Comparison of ENCODE assay signal across 1 cellular context in genomic region chr17:75113798-75114551, GRCh38.
TF ChIP-seq lines count a peak whose summit lies in the region.

No MANE protein-coding gene starts in this region.

TF ChIP-seq in HepG2, 621 proteins besides CTCF, POLR2A, EP300 and RAD21 (continued from another document and continues in another):
- TF ChIP-seq THAP9 (CRISPR knock-in tag; IDR thresholded peaks at IDR 0.05; ENCODE audit: borderline replicate concordance) (peak; percentile 19; the same call in 1 of the 2 replicates), ZSCAN5A (CRISPR knock-in tag; IDR thresholded peaks at IDR 0.05; ENCODE audit: borderline replicate concordance) (no peak), HNRNPUL1 (IDR thresholded peaks at IDR 0.05; ENCODE audit: low read depth, low read length) (no peak), TEF (CRISPR knock-in tag; IDR thresholded peaks at IDR 0.05) (no peak), KAT8 (CRISPR knock-in tag; IDR thresholded peaks at IDR 0.05) (peak; percentile 78), KMT2B (CRISPR knock-in tag; IDR thresholded peaks at IDR 0.05) (0 out of 2 replicates have a peak, but pooled peaks have one; percentile 40), RFXAP (CRISPR knock-in tag; IDR thresholded peaks at IDR 0.05; ENCODE audit: borderline replicate concordance) (peak; percentile 22; the same call in 1 of the 2 replicates), FOXO4 (CRISPR knock-in tag; conservative IDR thresholded peaks at IDR 0.05) (no peak), ZNF746 (CRISPR knock-in tag; IDR thresholded peaks at IDR 0.05) (no peak), SALL2 (CRISPR knock-in tag; IDR thresholded peaks at IDR 0.05) (no peak), ARNTL (CRISPR knock-in tag; IDR thresholded peaks at IDR 0.05) (peak; percentile 44; the same call in 1 of the 2 replicates), KLF11 (CRISPR knock-in tag; IDR thresholded peaks at IDR 0.05) (0 out of 2 replicates have a peak, but pooled peaks have one; percentile 58), SIX1 (CRISPR knock-in tag; IDR thresholded peaks at IDR 0.05; ENCODE audit: borderline replicate concordance) (no peak), TRAFD1 (CRISPR knock-in tag; IDR thresholded peaks at IDR 0.05; ENCODE audit: borderline replicate concordance) (peak; percentile 43; the same call in 1 of the 2 replicates), ZFP62 (CRISPR knock-in tag; IDR thresholded peaks at IDR 0.05) (no peak), JUND (CRISPR knock-in tag; IDR thresholded peaks at IDR 0.05) (no peak), MIXL1 (CRISPR knock-in tag; IDR thresholded peaks at IDR 0.05) (peak; percentile 82), CEBPG (CRISPR knock-in tag; IDR thresholded peaks at IDR 0.05) (0 out of 2 replicates have a peak, but pooled peaks have one; percentile 14), TEAD3 (CRISPR knock-in tag; optimal IDR thresholded peaks at IDR 0.05; ENCODE audit: borderline replicate concordance) (peak; percentile 61), ZNF296 (CRISPR knock-in tag; conservative IDR thresholded peaks at IDR 0.05) (no peak), ZNF136 (CRISPR knock-in tag; IDR thresholded peaks at IDR 0.05; ENCODE audit: low read depth) (no peak), ZNF607 (CRISPR knock-in tag; IDR thresholded peaks at IDR 0.05; ENCODE audit: borderline replicate concordance) (peak; percentile 55; the same call in 1 of the 2 replicates), RELA (CRISPR knock-in tag; IDR thresholded peaks at IDR 0.05) (no peak), ZNF460 (CRISPR knock-in tag; IDR thresholded peaks at IDR 0.05; ENCODE audit: borderline replicate concordance) (no peak), THYN1 (CRISPR knock-in tag; IDR thresholded peaks at IDR 0.05; ENCODE audit: borderline replicate concordance, low read depth) (no peak), ZNF124 (CRISPR knock-in tag; IDR thresholded peaks at IDR 0.05) (0 out of 2 replicates have a peak, but pooled peaks have one; percentile 56), ZNF333 (CRISPR knock-in tag; IDR thresholded peaks at IDR 0.05; ENCODE audit: borderline replicate concordance) (0 out of 2 replicates have a peak, but pooled peaks have one; percentile 61), MAZ (IDR thresholded peaks at IDR 0.05; ENCODE audit: borderline replicate concordance, low read depth, low read length) (no peak), MAZ (CRISPR knock-in tag; IDR thresholded peaks at IDR 0.05; ENCODE audit: low read depth) (peak; percentile 41; the same call in 1 of the 2 replicates), PHB2 (IDR thresholded peaks at IDR 0.05; ENCODE audit: partially characterized antibody) (no peak), TFAP4 (IDR thresholded peaks at IDR 0.05; ENCODE audit: borderline replicate concordance, low read depth) (peak; percentile 9; the same call in 1 of the 2 replicates), TOPORS (CRISPR knock-in tag; IDR thresholded peaks at IDR 0.05) (peak; percentile 36; the same call in 1 of the 2 replicates), RFXANK (CRISPR knock-in tag; IDR thresholded peaks at IDR 0.05) (no peak), REL (CRISPR knock-in tag; conservative IDR thresholded peaks at IDR 0.05) (no peak), ZNF761 (CRISPR knock-in tag; conservative IDR thresholded peaks at IDR 0.05) (peak; percentile 84), ZNF230 (CRISPR knock-in tag; IDR thresholded peaks at IDR 0.05) (0 out of 2 replicates have a peak, but pooled peaks have one; percentile 62), THRA (CRISPR knock-in tag; IDR thresholded peaks at IDR 0.05; ENCODE audit: borderline replicate concordance) (0 out of 2 replicates have a peak, but pooled peaks have one; percentile 21), MYNN (CRISPR knock-in tag; IDR thresholded peaks at IDR 0.05; ENCODE audit: low read depth) (no peak), SOX5 (CRISPR knock-in tag; IDR thresholded peaks at IDR 0.05; ENCODE audit: borderline replicate concordance) (no peak; the same call in 1 of the 2 replicates), SMC3 (IDR thresholded peaks at IDR 0.05; ENCODE audit: low read length) (peak; percentile 95), XBP1 (CRISPR knock-in tag; IDR thresholded peaks at IDR 0.05) (no peak), GTF3A (CRISPR knock-in tag; conservative IDR thresholded peaks at IDR 0.05) (peak; percentile 76; the same call in 1 of the 2 replicates), ZNF354B (CRISPR knock-in tag; IDR thresholded peaks at IDR 0.05) (no peak), PRDM10 (CRISPR knock-in tag; IDR thresholded peaks at IDR 0.05; ENCODE audit: low read depth) (no peak), ZFAT (CRISPR knock-in tag; conservative IDR thresholded peaks at IDR 0.05) (no peak), ZNF44 (CRISPR knock-in tag; IDR thresholded peaks at IDR 0.05) (no peak), JARID2 (CRISPR knock-in tag; IDR thresholded peaks at IDR 0.05; ENCODE audit: insufficient replicate concordance) (no peak), ZNF383 (CRISPR knock-in tag; IDR thresholded peaks at IDR 0.05; ENCODE audit: borderline replicate concordance) (peak; percentile 91; the same call in 1 of the 2 replicates), GATAD1 (CRISPR knock-in tag; IDR thresholded peaks at IDR 0.05) (peak; percentile 51; the same call in 1 of the 2 replicates), ZZZ3 (CRISPR knock-in tag; IDR thresholded peaks at IDR 0.05; ENCODE audit: borderline replicate concordance) (peak; percentile 73), ZNF510 (CRISPR knock-in tag; IDR thresholded peaks at IDR 0.05; ENCODE audit: low read depth) (no peak), ZBTB14 (CRISPR knock-in tag; IDR thresholded peaks at IDR 0.05) (no peak; the same call in 1 of the 2 replicates)
